In genomic region chr3:43011638-43012037, GRCh38 we compare ENCODE assay signal across 22 cellular contexts. TPM values are rescaled to one million over a fixed set of nuclear protein-coding genes. Genes with fewer than 3 reads are reported as not detected.
"Had no signal": no experiment of that assay in that cellular context is flagged by ENCODE, and none has a peak within 500 bp of the region (broad histone marks: within the 10 kb centered on the region; RNA-seq: fewer than 3 reads in every experiment).

No MANE protein-coding gene starts in this region.

- H3K36me3 ChIP-seq: esophagus squamous epithelium, gastroesophageal sphincter, left lung, lower lobe of right lung, sigmoid colon, stomach, thoracic aorta had no signal

- H3K9me3 ChIP-seq: gastroesophageal sphincter, sigmoid colon, thoracic aorta had no signal

- ATAC-seq: gastroesophageal sphincter; left lung; lower lobe of right lung; stimulated activated naive B cell treated with anti-CD40 and anti-IgM and Interleukin-4, amounts not matched to agents 10 μg/mL and 1 μg/mL and 100 μg/mL, for 72 hours had no signal

- H3K27ac ChIP-seq: esophagus squamous epithelium, gastroesophageal sphincter, left lung, lower lobe of right lung, sigmoid colon, stomach, thoracic aorta had no signal

- DNase-seq: effector memory CD4-positive, alpha-beta T cell; esophagus squamous epithelium; foreskin fibroblast; glutamatergic neuron; left lung; lower lobe of right lung; posterior cingulate gyrus; sigmoid colon; stimulated activated CD4-positive, alpha-beta T cell treated with anti-CD3 and anti-CD28 coated beads, Interleukin-2, amount 100 ng/mL, for 24 hours; stimulated activated CD4-positive, alpha-beta T cell treated with anti-CD3 and anti-CD28 coated beads, Interleukin-4, amount 100 ng/mL, for 4 hours; stimulated activated naive B cell treated with anti-CD40 and anti-IgM and Interleukin-4, amounts not matched to agents 10 μg/mL and 1 μg/mL and 100 μg/mL, for 72 hours; stomach; substantia nigra; trophoblast cell had no signal

- H3K27me3 Mint-ChIP-seq: stimulated activated naive B cell treated with anti-CD40 and anti-IgM and Interleukin-4, amounts not matched to agents 10 μg/mL and 1 μg/mL and 100 μg/mL, for 72 hours had no signal

- H3K36me3 Mint-ChIP-seq: memory B cell; mesothelial cell of epicardium; stimulated activated naive B cell treated with anti-CD40 and anti-IgM and Interleukin-4, amounts not matched to agents 10 μg/mL and 1 μg/mL and 100 μg/mL, for 72 hours had no signal

- H3K27me3 ChIP-seq: esophagus squamous epithelium, gastroesophageal sphincter, left lung, sigmoid colon, stomach had no signal

- H3K4me1 ChIP-seq: esophagus squamous epithelium, left lung, lower lobe of right lung, stomach had no signal

- H3K4me1 Mint-ChIP-seq: memory B cell; mesothelial cell of epicardium; stimulated activated naive B cell treated with anti-CD40 and anti-IgM and Interleukin-4, amounts not matched to agents 10 μg/mL and 1 μg/mL and 100 μg/mL, for 72 hours had no signal

- H3K4me3 ChIP-seq: esophagus squamous epithelium, gastroesophageal sphincter, left lung, lower lobe of right lung, sigmoid colon, skin epidermis, stomach, thoracic aorta had no signal

- H3K27ac Mint-ChIP-seq: memory B cell; mesothelial cell of epicardium; stimulated activated naive B cell treated with anti-CD40 and anti-IgM and Interleukin-4, amounts not matched to agents 10 μg/mL and 1 μg/mL and 100 μg/mL, for 72 hours had no signal

- H3K9me3 Mint-ChIP-seq: memory B cell; mesothelial cell of epicardium; stimulated activated naive B cell treated with anti-CD40 and anti-IgM and Interleukin-4, amounts not matched to agents 10 μg/mL and 1 μg/mL and 100 μg/mL, for 72 hours had no signal

- H3K4me3 Mint-ChIP-seq: memory B cell; mesothelial cell of epicardium; stimulated activated naive B cell treated with anti-CD40 and anti-IgM and Interleukin-4, amounts not matched to agents 10 μg/mL and 1 μg/mL and 100 μg/mL, for 72 hours had no signal

RNA-seq across cellular contexts. Expression of gene GASK1A, which starts 32.5 kb away (rescaled TPM):
- total RNA-seq: myocyte, osteocyte had no signal
- polyA plus RNA-seq: neural cell had no signal
